Comparison of ENCODE assay signal across 8 cellular contexts in the genomic region with DNA sequence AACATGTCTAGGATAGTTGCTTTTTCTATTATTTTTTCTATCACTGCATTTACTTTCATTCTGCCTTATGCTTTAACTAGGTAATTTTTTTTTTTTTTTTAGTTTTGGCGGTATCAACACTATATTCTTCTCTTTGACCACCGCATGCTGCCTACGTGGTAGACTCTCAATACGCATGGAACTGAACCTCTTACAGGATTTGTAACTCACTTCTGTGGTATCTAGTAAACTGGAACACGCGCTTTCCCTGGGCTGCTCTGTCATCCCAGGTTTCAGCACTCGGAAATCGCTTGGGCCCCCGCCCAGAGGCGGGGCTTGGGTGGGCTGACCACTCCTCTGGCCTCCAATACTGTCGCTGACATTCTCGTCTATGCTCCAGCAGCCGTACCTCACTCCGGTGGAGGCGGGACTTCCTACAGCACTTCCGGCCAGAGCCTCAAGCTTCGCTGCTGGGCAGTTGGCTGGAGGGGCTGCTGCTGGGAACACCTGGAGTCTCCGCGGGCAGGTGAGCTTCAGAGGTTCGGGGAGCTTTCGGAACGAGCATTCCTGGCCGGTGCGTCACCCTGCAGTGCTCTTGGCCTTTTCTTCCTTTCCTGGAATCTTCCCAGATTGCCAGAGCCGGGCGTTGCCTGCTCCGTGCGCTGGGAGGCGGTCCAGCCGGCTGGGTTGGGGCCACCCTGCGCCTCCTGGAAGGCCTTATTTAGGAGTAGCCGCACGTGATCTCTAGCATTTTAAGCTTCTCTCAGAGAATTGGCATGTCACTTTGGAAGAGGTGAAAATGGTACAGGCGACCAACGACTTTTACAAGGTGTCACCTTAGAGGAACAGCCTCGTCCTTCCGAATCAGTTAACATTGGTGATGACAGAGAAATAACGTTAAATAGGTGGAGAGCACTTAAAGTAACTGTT. TPM values are rescaled to one million over a fixed set of nuclear protein-coding genes. Genes with fewer than 3 reads are reported as not detected.
DNase-seq lines count a peak whose midpoint lies in the region; ATAC-seq and TF ChIP-seq lines count a peak whose summit lies in the region.

A gene with protein sequence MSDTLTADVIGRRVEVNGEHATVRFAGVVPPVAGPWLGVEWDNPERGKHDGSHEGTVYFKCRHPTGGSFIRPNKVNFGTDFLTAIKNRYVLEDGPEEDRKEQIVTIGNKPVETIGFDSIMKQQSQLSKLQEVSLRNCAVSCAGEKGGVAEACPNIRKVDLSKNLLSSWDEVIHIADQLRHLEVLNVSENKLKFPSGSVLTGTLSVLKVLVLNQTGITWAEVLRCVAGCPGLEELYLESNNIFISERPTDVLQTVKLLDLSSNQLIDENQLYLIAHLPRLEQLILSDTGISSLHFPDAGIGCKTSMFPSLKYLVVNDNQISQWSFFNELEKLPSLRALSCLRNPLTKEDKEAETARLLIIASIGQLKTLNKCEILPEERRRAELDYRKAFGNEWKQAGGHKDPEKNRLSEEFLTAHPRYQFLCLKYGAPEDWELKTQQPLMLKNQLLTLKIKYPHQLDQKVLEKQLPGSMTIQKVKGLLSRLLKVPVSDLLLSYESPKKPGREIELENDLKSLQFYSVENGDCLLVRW (plus strand): TSS at position 428 of the 909 bp plus-strand sequence. CDS start 12,623 bp downstream, outside the sequence.

- peak within 1 kb of the TSS; percentile 82 for H3K27ac ChIP-seq in thymus (ENCODE audit: low read depth)

- H3K4me3 Mint-ChIP-seq in osteocyte (ENCODE audit: unreplicated experiment), result peak within 1 kb of the TSS; percentile 94

- H3K36me3 ChIP-seq in thymus (ENCODE audit: control insufficient read depth, insufficient read depth), result no peaks in the 10 kb centered on the region

- peak within 1 kb of the TSS; percentile 94 for H3K27ac Mint-ChIP-seq in osteocyte (ENCODE audit: unreplicated experiment)

- ATAC-seq in HG02642 (IDR thresholded peaks at IDR 0.05; ENCODE audit: poor library complexity, unreplicated experiment), result peak; percentile 100

- no peaks in the 10 kb centered on the region for H3K9me3 Mint-ChIP-seq in osteocyte (ENCODE audit: unreplicated experiment)

- peak; percentile 89 for DNase-seq in NCI-H1105 treated with DMSO at 0.1 percent for 48 hours (lab: John Stamatoyannopoulos, UW)
- DNase-seq in SW 1271 (lab: John Stamatoyannopoulos, UW), result peak; percentile 78 to 91
- peak; percentile 58 for DNase-seq in activated naive CD8-positive, alpha-beta T cell treated with anti-CD3 and anti-CD28 coated beads, Interleukin-2, amount 50 U/mL, for 16 hours (ENCODE audit: low read depth, low spot score)
- peak; percentile 91 to 98 (median 96) for DNase-seq in head of caudate nucleus
- DNase-seq in osteocyte (ENCODE audit: extremely low spot score, unreplicated experiment), result peak; percentile 97

- TF ChIP-seq CTCF in osteocyte (IDR thresholded peaks at IDR 0.05), result peak; percentile 39

- no peaks in the 10 kb centered on the region for H3K27me3 ChIP-seq in thymus (ENCODE audit: control insufficient read depth, insufficient read depth)

- intact Hi-C loops in head of caudate nucleus (cut with DNase I), result no loop called here

- H3K36me3 Mint-ChIP-seq in osteocyte (ENCODE audit: unreplicated experiment), result peaks cover 8% of the 10 kb centered on the region

- H3K27me3 Mint-ChIP-seq in osteocyte (ENCODE audit: unreplicated experiment), result no peaks in the 10 kb centered on the region

- H3K4me1 ChIP-seq in thymus (ENCODE audit: control insufficient read depth, insufficient read depth, low read length), result peaks cover 4% of the 10 kb centered on the region

- H3K9me3 ChIP-seq in thymus (ENCODE audit: control insufficient read depth), result no peaks in the 10 kb centered on the region

- TF ChIP-seq POLR2A in GM10847 (IDR thresholded peaks at IDR 0.05; ENCODE audit: extremely low read depth, insufficient read length), result peak; percentile 91

- under 1% methylated on average over 38 of the region's 38 CpGs for WGBS in thymus

- peaks cover 27% of the 10 kb centered on the region for H3K4me1 Mint-ChIP-seq in osteocyte (ENCODE audit: unreplicated experiment)

- H3K4me3 ChIP-seq in thymus (ENCODE audit: low read length), result peak within 1 kb of the TSS; percentile 80

RNA-seq across cellular contexts. Expression of the gene that starts here (rescaled TPM):
- total RNA-seq in osteocyte, result 30.3 and 31.8 TPM in 2 replicates
- 34.0 TPM for polyA plus RNA-seq in thymus

Comparison
In these comparisons a context has a peak if more than half of its experiments do, and no peak if none do; other contexts are left out.
1. Peak in every context shown above with its lines: DNase-seq, ATAC-seq, H3K4me3 ChIP-seq and H3K27ac ChIP-seq.